ENCODE assay signal across 8 cellular contexts in genomic region chr10:44310762-44311562, GRCh38.
DNase-seq lines count a peak whose midpoint lies in the region; ATAC-seq, FAIRE-seq and TF ChIP-seq lines count a peak whose summit lies in the region.

No MANE protein-coding gene starts in this region.

- no peak overlapping the region for H3K9ac ChIP-seq in GM23248

- no peaks in the 10 kb centered on the region for H3K9me3 ChIP-seq in GM23248 (ENCODE audit: low read depth)
- H3K9me3 ChIP-seq in effector memory CD4-positive, alpha-beta T cell (ENCODE audit: control insufficient read depth, low read length), result no peaks in the 10 kb centered on the region

- peaks cover 17% of the 10 kb centered on the region for H3K27me3 Mint-ChIP-seq in activated CD8-positive, alpha-beta T cell treated with anti-CD3 and anti-CD28 coated beads for 36 hours

- H3K4me3 ChIP-seq in GM23248, result no peak overlapping the region
- peak overlapping the region; percentile 51 for H3K4me3 ChIP-seq in effector memory CD4-positive, alpha-beta T cell (ENCODE audit: insufficient read depth, low read depth, low read length, poor library complexity, severe bottlenecking)

- peak; percentile 65 for DNase-seq in G401 (ENCODE audit: low spot score)
- peak; percentile 71 for DNase-seq in GM23248
- DNase-seq in activated CD8-positive, alpha-beta T cell treated with anti-CD3 and anti-CD28 coated beads for 36 hours, result peak; percentile 79
- DNase-seq in effector memory CD4-positive, alpha-beta T cell, result peak; percentile 13 to 31 (median 22)
- DNase-seq in mesenteric fat pad (ENCODE audit: low spot score), result peak; percentile 95
- DNase-seq in stimulated activated CD8-positive, alpha-beta memory T cell treated with anti-CD3 and anti-CD28 coated beads, Interleukin-15, amount 100 ng/mL, for 24 hours (ENCODE audit: low read depth), result peak; percentile 50
- no peak for DNase-seq in D721Med (ENCODE audit: insufficient read length, low spot score)

- no peak overlapping the region for H3K27ac ChIP-seq in GM23248
- no peak overlapping the region for H3K27ac ChIP-seq in effector memory CD4-positive, alpha-beta T cell (ENCODE audit: insufficient read depth, low read length, poor library complexity, severe bottlenecking)

- peaks cover 10% of the 10 kb centered on the region; the same call in 1 of the 2 replicates for H3F3A ChIP-seq in GM23248 (ENCODE audit: insufficient read depth)

- H3K79me2 ChIP-seq in GM23248 (ENCODE audit: insufficient read depth), result no peaks in the 10 kb centered on the region

- intact Hi-C loops in activated CD8-positive, alpha-beta T cell treated with anti-CD3 and anti-CD28 coated beads for 36 hours (cut with micrococcal nuclease), result loop anchor here (10.0 kb wide), 1 partner anchor 626 kb away; no protein-coding TSS in a partner anchor

- peak; percentile 97 for TF ChIP-seq CTCF in LNCAP (IDR thresholded peaks at IDR 0.05)
- TF ChIP-seq CTCF in activated CD8-positive, alpha-beta T cell treated with anti-CD3 and anti-CD28 coated beads for 36 hours (IDR thresholded peaks at IDR 0.05), result peak; percentile 68
- TF ChIP-seq CTCF in D721Med (IDR thresholded peaks at IDR 0.05; ENCODE audit: insufficient read depth, missing control alignments), result no peak

- no peaks in the 10 kb centered on the region for H3K9me2 ChIP-seq in GM23248 (ENCODE audit: insufficient read depth)

- no peak overlapping the region for H3K4me2 ChIP-seq in GM23248 (ENCODE audit: unreplicated experiment)

- peak overlapping the region; percentile 20; the same call in 1 of the 2 replicates for H2AFZ ChIP-seq in GM23248

- peak overlapping the region; percentile 45 for H3K4me3 Mint-ChIP-seq in activated CD8-positive, alpha-beta T cell treated with anti-CD3 and anti-CD28 coated beads for 36 hours

- POLR2A ChIA-PET in activated CD8-positive, alpha-beta T cell treated with anti-CD3 and anti-CD28 coated beads for 36 hours (lab: Charles Lee), result interaction anchor here (1.0 kb wide), 1 partner anchor 716 kb away, joined by 3 read pairs; no protein-coding TSS in a partner anchor

- no peaks in the 10 kb centered on the region for H3K36me3 ChIP-seq in GM23248 (ENCODE audit: low read depth)
- no peaks in the 10 kb centered on the region for H3K36me3 ChIP-seq in effector memory CD4-positive, alpha-beta T cell (ENCODE audit: control insufficient read depth, insufficient read depth, low read length)

- in situ Hi-C loops in G401 (cut with HindIII; ENCODE audit: low sequenced_read_pairs) (no loop called here), GM23248 (cut with MboI) (no loop called here)

- no peak overlapping the region for H3K27ac Mint-ChIP-seq in activated CD8-positive, alpha-beta T cell treated with anti-CD3 and anti-CD28 coated beads for 36 hours

- peaks cover 12% of the 10 kb centered on the region for H3K4me1 Mint-ChIP-seq in activated CD8-positive, alpha-beta T cell treated with anti-CD3 and anti-CD28 coated beads for 36 hours (ENCODE audit: low read depth)

- FAIRE-seq in D721Med (lab: Jason Lieb, UNC), result no peak

- no peaks in the 10 kb centered on the region for H3K36me3 Mint-ChIP-seq in activated CD8-positive, alpha-beta T cell treated with anti-CD3 and anti-CD28 coated beads for 36 hours (ENCODE audit: low read depth)

- peaks cover 8% of the 10 kb centered on the region for H3K4me1 ChIP-seq in GM23248 (ENCODE audit: insufficient read depth)
- peaks cover 3% of the 10 kb centered on the region for H3K4me1 ChIP-seq in effector memory CD4-positive, alpha-beta T cell (ENCODE audit: control insufficient read depth, insufficient read depth, low read length, poor library complexity, severe bottlenecking)

- CTCF ChIA-PET in activated CD8-positive, alpha-beta T cell treated with anti-CD3 and anti-CD28 coated beads for 36 hours (lab: Charles Lee), result interaction anchor here (0.9 to 1.3 kb wide), 3 partner anchors 12 to 621 kb away, joined by 3 to 4 read pairs (median 4); no protein-coding TSS in a partner anchor

- H4K20me1 ChIP-seq in GM23248 (ENCODE audit: insufficient read depth), result no peaks in the 10 kb centered on the region

- 48 to 52% methylated on average over 35 to 58 of the region's 58 CpGs for WGBS in GM23248 (ENCODE audit: low coverage in 1 of 2, low lambda C conversion rate in 2 of 2, missing lambda C conversion rate in 2 of 2), 2 experiments

- no peaks in the 10 kb centered on the region for H3K9me3 Mint-ChIP-seq in activated CD8-positive, alpha-beta T cell treated with anti-CD3 and anti-CD28 coated beads for 36 hours

- peak; percentile 97 for ATAC-seq in activated CD8-positive, alpha-beta T cell treated with anti-CD3 and anti-CD28 coated beads for 36 hours

- no peaks in the 10 kb centered on the region for H3K27me3 ChIP-seq in GM23248 (replicated peaks; ENCODE audit: insufficient read depth)
- no peaks in the 10 kb centered on the region for H3K27me3 ChIP-seq in effector memory CD4-positive, alpha-beta T cell (replicated peaks; ENCODE audit: control insufficient read depth, insufficient read depth, low read length, poor library complexity, severe bottlenecking)
